Comparison of ENCODE assay signal across 1 cellular context in the genomic region with DNA sequence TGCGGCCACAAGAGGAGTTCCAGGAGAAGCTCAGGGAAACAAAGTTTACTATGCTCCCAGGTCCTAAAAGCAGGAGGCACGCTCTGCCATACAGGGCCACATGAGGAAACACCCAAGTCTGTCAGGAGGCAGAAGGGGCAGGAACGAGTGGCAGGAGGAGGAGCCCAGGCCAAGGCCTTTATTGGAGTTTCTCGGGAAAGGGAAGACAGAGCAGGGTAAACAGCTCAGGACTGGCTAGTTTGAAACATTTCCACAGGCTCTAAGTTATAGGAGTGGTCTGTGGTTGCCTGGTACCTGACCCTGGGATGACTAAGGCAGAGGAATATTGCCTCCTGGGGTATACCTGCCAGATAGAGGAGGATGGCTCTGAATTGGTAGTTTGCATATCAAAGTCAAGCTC.
TF ChIP-seq lines count a peak whose summit lies in the region.

No MANE protein-coding gene starts in this region.

TF ChIP-seq in GM23338, 12 proteins besides CTCF, POLR2A, EP300 and RAD21 (continued from another document):
- TF ChIP-seq, protein P1, sequence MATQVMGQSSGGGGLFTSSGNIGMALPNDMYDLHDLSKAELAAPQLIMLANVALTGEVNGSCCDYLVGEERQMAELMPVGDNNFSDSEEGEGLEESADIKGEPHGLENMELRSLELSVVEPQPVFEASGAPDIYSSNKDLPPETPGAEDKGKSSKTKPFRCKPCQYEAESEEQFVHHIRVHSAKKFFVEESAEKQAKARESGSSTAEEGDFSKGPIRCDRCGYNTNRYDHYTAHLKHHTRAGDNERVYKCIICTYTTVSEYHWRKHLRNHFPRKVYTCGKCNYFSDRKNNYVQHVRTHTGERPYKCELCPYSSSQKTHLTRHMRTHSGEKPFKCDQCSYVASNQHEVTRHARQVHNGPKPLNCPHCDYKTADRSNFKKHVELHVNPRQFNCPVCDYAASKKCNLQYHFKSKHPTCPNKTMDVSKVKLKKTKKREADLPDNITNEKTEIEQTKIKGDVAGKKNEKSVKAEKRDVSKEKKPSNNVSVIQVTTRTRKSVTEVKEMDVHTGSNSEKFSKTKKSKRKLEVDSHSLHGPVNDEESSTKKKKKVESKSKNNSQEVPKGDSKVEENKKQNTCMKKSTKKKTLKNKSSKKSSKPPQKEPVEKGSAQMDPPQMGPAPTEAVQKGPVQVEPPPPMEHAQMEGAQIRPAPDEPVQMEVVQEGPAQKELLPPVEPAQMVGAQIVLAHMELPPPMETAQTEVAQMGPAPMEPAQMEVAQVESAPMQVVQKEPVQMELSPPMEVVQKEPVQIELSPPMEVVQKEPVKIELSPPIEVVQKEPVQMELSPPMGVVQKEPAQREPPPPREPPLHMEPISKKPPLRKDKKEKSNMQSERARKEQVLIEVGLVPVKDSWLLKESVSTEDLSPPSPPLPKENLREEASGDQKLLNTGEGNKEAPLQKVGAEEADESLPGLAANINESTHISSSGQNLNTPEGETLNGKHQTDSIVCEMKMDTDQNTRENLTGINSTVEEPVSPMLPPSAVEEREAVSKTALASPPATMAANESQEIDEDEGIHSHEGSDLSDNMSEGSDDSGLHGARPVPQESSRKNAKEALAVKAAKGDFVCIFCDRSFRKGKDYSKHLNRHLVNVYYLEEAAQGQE (IDR thresholded peaks at IDR 0.05; ENCODE audit: unreplicated experiment), result no peak
- no peak for TF ChIP-seq ZNF114 (CRISPR knock-in tag; IDR thresholded peaks at IDR 0.05)
